17 cellular contexts compared by ENCODE assay signal in genomic region chr1:230263573-230264195, GRCh38.
DNase-seq lines count a peak whose midpoint lies in the region; ATAC-seq and TF ChIP-seq lines count a peak whose summit lies in the region.
"Had no signal": no experiment of that assay in that cellular context is flagged by ENCODE, and none has a peak within 500 bp of the region (broad histone marks: within the 10 kb centered on the region; RNA-seq: fewer than 3 reads in every experiment).

No MANE protein-coding gene starts in this region.

- H3K27me3 ChIP-seq in BLaER1 (no peaks in the 10 kb centered on the region), WERI-Rb-1 (ENCODE audit: insufficient read depth, low read depth, severe bottlenecking) (no peaks in the 10 kb centered on the region)
- H3K27me3 ChIP-seq: Peyer's patch had no signal

- TF ChIP-seq CTCF in WERI-Rb-1 (IDR thresholded peaks at IDR 0.05; ENCODE audit: low read depth, low read length): no peak

- H3K27ac ChIP-seq in BLaER1: no peak overlapping the region
- peak overlapping the region; percentile 77 for H3K27ac ChIP-seq in WERI-Rb-1
- H3K27ac ChIP-seq: C4-2B, Peyer's patch had no signal

- no peak overlapping the region for H3K9ac ChIP-seq in BLaER1

- H3K4me1 ChIP-seq in BLaER1: peaks cover 97% of the 10 kb centered on the region

- no peak for ATAC-seq in GM18873 (IDR thresholded peaks at IDR 0.05; ENCODE audit: low FRiP score, unreplicated experiment)

- DNase-seq in NCI-H146 (lab: John Stamatoyannopoulos, UW) (peak; percentile 13), NCI-H146 treated with DMSO at 0.1 percent for 48 hours (lab: John Stamatoyannopoulos, UW; ENCODE audit: unreplicated experiment) (no peak), WERI-Rb-1 (peak; percentile 83), mesenteric fat pad (ENCODE audit: low spot score) (peak; percentile 65), NCI-H1105 (lab: John Stamatoyannopoulos, UW) (no peak), kidney tubule cell (ENCODE audit: low spot score) (no peak)
- DNase-seq: 8988T, H7, MV-4-11, NCI-H1694 treated with DMSO at 0.1 percent for 48 hours, NCI-H446, NCI-H82, SHP77 treated with DMSO at 0.1 percent for 48 hours had no signal

- H3K9me3 ChIP-seq in BLaER1: peaks cover 8% of the 10 kb centered on the region; the same call in 1 of the 2 replicates
- H3K9me3 ChIP-seq in WERI-Rb-1 (ENCODE audit: severe bottlenecking): peaks cover 3% of the 10 kb centered on the region
- H3K9me3 ChIP-seq: Peyer's patch had no signal

- H3K36me3 ChIP-seq in BLaER1: peaks cover 89% of the 10 kb centered on the region
- peaks cover 25% of the 10 kb centered on the region for H3K36me3 ChIP-seq in WERI-Rb-1

- H3K4me2 ChIP-seq in BLaER1: peak overlapping the region; percentile 89

- H3K4me3 ChIP-seq in BLaER1 (no peak overlapping the region), WERI-Rb-1 (ENCODE audit: low read depth, low read length) (peak overlapping the region; percentile 18)
- H3K4me3 ChIP-seq: Peyer's patch had no signal

- peaks cover 100% of the 10 kb centered on the region for H4K20me1 ChIP-seq in BLaER1

Comparison
In these comparisons a context has a peak if more than half of its experiments do, and no peak if none do; other contexts are left out.
1. DNase-seq: peak in NCI-H146 (single experiment), WERI-Rb-1 (single experiment) and mesenteric fat pad (single experiment); none in NCI-H146 treated with DMSO at 0.1 percent for 48 hours (single experiment), NCI-H1105 (single experiment) and kidney tubule cell (single experiment).